In the genomic region with DNA sequence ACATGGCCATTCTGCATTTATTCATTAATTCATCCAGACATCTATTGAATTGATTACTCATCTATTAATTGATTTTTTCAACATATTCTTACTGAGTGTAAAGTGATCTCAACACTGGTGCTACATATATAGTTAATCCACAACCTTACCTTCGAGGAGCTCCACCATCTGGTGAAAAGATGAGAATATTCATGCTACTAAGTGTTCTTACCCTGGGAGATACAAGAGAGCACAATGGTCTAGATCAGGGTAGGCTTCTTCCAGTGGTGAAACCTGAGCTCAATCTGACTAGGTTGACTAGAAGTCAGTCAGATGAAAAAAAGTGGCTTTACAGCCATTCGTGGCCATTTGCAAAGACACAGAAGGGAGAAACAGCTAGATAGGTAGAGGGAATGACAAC, we compare ENCODE assay signal across 24 cellular contexts.
A peak's percentile ranks its signal among the peaks of the same experiment; 100 is the strongest.
DNase-seq lines count a peak whose midpoint lies in the region; ATAC-seq and TF ChIP-seq lines count a peak whose summit lies in the region.
"Had no signal": no experiment of that assay in that cellular context is flagged by ENCODE, and none has a peak within 500 bp of the region (broad histone marks: within the 10 kb centered on the region; RNA-seq: fewer than 3 reads in every experiment).

No MANE protein-coding gene starts in this region.

- H3K4me3 ChIP-seq in HCT116 (replicated peaks in 1 of 2; ENCODE audit: low read depth in 1 of 2, low read length in 2 of 2) (no peak overlapping the region), OCI-LY7 (ENCODE audit: low read depth, low read length, poor library complexity, severe bottlenecking) (no peak overlapping the region), coronary artery (no peak overlapping the region)
- H3K4me3 ChIP-seq: BLaER1 treated with 17β-estradiol and CSF1 and Interleukin-3, amounts not matched to agents 10 nM and 100 nM; body of pancreas; left lung; SJCRH30; thoracic aorta had no signal

- no peak overlapping the region for H3K27ac ChIP-seq in HCT116 (ENCODE audit: low read depth, low read length)
- no peak overlapping the region for H3K27ac ChIP-seq in OCI-LY7 (ENCODE audit: low read depth, low read length, poor library complexity, severe bottlenecking)
- H3K27ac ChIP-seq in coronary artery, result no peak overlapping the region
- H3K27ac ChIP-seq: BLaER1 treated with 17β-estradiol and CSF1 and Interleukin-3, amounts not matched to agents 10 nM and 100 nM; body of pancreas; left lung; SJCRH30; thoracic aorta had no signal

- H3K4me2 ChIP-seq in HCT116 (ENCODE audit: low read length), result no peak overlapping the region
- no peak overlapping the region for H3K4me2 ChIP-seq in OCI-LY7 (ENCODE audit: low read length)
- H3K4me2 ChIP-seq: BLaER1 treated with 17β-estradiol and CSF1 and Interleukin-3, amounts not matched to agents 10 nM and 100 nM had no signal

- H3K9me3 ChIP-seq in HCT116 (ENCODE audit: control insufficient read depth in 1 of 2, insufficient read depth in 1 of 2, low read depth in 1 of 2, low read length in 2 of 2), result no peaks in the 10 kb centered on the region
- H3K9me3 ChIP-seq in OCI-LY7 (ENCODE audit: low read length), result no peaks in the 10 kb centered on the region
- H3K9me3 ChIP-seq: BLaER1 treated with 17β-estradiol and CSF1 and Interleukin-3, amounts not matched to agents 10 nM and 100 nM; body of pancreas; SJCRH30; thoracic aorta had no signal

- ATAC-seq in HCT116 (peak; percentile 72), HG02885 (IDR thresholded peaks at IDR 0.05; ENCODE audit: poor library complexity, unreplicated experiment) (no peak)
- ATAC-seq: body of pancreas; left lung; right cardiac atrium; stimulated activated effector memory CD8-positive, alpha-beta T cell treated with anti-CD3 and anti-CD28 coated beads, Interleukin-12 subunit alpha, Interleukin-12 subunit beta, amount 100 ng/mL, for 72 hours had no signal

- CTCF ChIA-PET in HCT116 (lab: Charles Lee), result interaction anchor here (0.7 to 1.3 kb wide), 2 partner anchors 15 to 22 kb away, joined by 3 to 6 read pairs; no protein-coding TSS in a partner anchor
- CTCF ChIA-PET in OCI-LY7 (lab: Charles Lee; ENCODE audit: unreplicated experiment), result no interaction called here

- POLR2A ChIA-PET in HCT116 (lab: Charles Lee) (no interaction called here), OCI-LY7 (lab: Charles Lee) (no interaction called here)

- H4K20me1 ChIP-seq in HCT116 (ENCODE audit: insufficient read depth), result no peaks in the 10 kb centered on the region
- H4K20me1 ChIP-seq in OCI-LY7 (ENCODE audit: insufficient read depth, low read length), result no peaks in the 10 kb centered on the region
- H4K20me1 ChIP-seq: BLaER1 treated with 17β-estradiol and CSF1 and Interleukin-3, amounts not matched to agents 10 nM and 100 nM had no signal

- RAD21 ChIA-PET in HCT116 (lab: Charles Lee; ENCODE audit: low non-redundant PET in 1 of 2, low total read pairs in 2 of 2, uncharacterized antibody in 2 of 2, unreplicated experiment in 2 of 2), result no interaction called here

- TF ChIP-seq CTCF in HCT116 (IDR thresholded peaks at IDR 0.05 in 2 of 3, conservative IDR thresholded peaks at IDR 0.05 in 1 of 3; ENCODE audit: borderline replicate concordance in 1 of 3, insufficient read depth in 1 of 3, low read depth in 2 of 3, low read length in 2 of 3) (peak in 2 of 3 experiments; percentile 22 to 30; a peak in 3 of 6 replicates), OCI-LY7 (conservative IDR thresholded peaks at IDR 0.05; ENCODE audit: low read length) (peak; percentile 36; the same call in 1 of the 2 replicates), coronary artery (IDR thresholded peaks at IDR 0.05) (no peak)

- peak; percentile 23 for DNase-seq in DMS 273 (lab: John Stamatoyannopoulos, UW; ENCODE audit: unreplicated experiment)
- no peak for DNase-seq in DMS 273 treated with DMSO at 0.1 percent for 48 hours (lab: John Stamatoyannopoulos, UW)
- DNase-seq in HCT116 (ENCODE audit: low read depth, low spot score), result peak; percentile 13
- DNase-seq in OCI-LY7 (ENCODE audit: low spot score), result no peak
- DNase-seq in iPS DF 19.7 (ENCODE audit: low read depth, low spot score), result peak; percentile 30
- no peak for DNase-seq in coronary artery (ENCODE audit: low spot score)
- DNase-seq in SK-N-DZ (ENCODE audit: low spot score), result no peak
- DNase-seq: 8988T; activated B cell treated with CpG ODN at 0.5 μM for 24 hours; activated CD8-positive, alpha-beta memory T cell treated with anti-CD3 and anti-CD28 coated beads for 24 hours; activated naive CD8-positive, alpha-beta T cell treated with anti-CD3 and anti-CD28 coated beads, Interleukin-2, amount 10 ng/mL, durations not matched to agents 7 days and 5 days; body of pancreas; foreskin melanocyte; GOT3; left lung; NCI-H1417 treated with DMSO at 0.1 percent for 48 hours; occipital lobe; right cardiac atrium; SJCRH30; T-helper 2 cell had no signal

- H3K36me3 ChIP-seq in HCT116 (ENCODE audit: control insufficient read depth in 1 of 2, insufficient read depth in 2 of 2, low read length in 2 of 2), result no peaks in the 10 kb centered on the region
- no peaks in the 10 kb centered on the region for H3K36me3 ChIP-seq in OCI-LY7 (ENCODE audit: insufficient read depth, low read length)
- H3K36me3 ChIP-seq: BLaER1 treated with 17β-estradiol and CSF1 and Interleukin-3, amounts not matched to agents 10 nM and 100 nM; left lung; SJCRH30; thoracic aorta had no signal

- H3K79me2 ChIP-seq in HCT116 (ENCODE audit: insufficient read depth, low read length) (no peaks in the 10 kb centered on the region), OCI-LY7 (ENCODE audit: insufficient read depth, low read depth, low read length) (no peaks in the 10 kb centered on the region)

- BruUV-seq in HCT116 (replicated peaks; lab: Mats Ljungman, UMichigan) (no TSS peak), OCI-LY7 (replicated peaks; lab: Mats Ljungman, UMichigan) (no TSS peak)

- no peak for TF ChIP-seq POLR2A in HCT116 (IDR thresholded peaks at IDR 0.05; ENCODE audit: borderline replicate concordance, extremely low read depth, insufficient read depth, insufficient read length)

- peak; percentile 26; the same call in 1 of the 2 replicates for TF ChIP-seq RAD21 in HCT116 (IDR thresholded peaks at IDR 0.05; ENCODE audit: low read depth)

- no peaks in the 10 kb centered on the region for H3K27me3 ChIP-seq in HCT116 (ENCODE audit: insufficient read depth, low read length)
- H3K27me3 ChIP-seq: BLaER1 treated with 17β-estradiol and CSF1 and Interleukin-3, amounts not matched to agents 10 nM and 100 nM; body of pancreas; left lung; SJCRH30 had no signal

- intact Hi-C loops in HCT116 (cut with micrococcal nuclease), result no loop called here
- intact Hi-C loops in OCI-LY7 (cut with micrococcal nuclease; ENCODE audit: unreplicated experiment), result no loop called here

- H3K4me1 ChIP-seq in HCT116 (ENCODE audit: control insufficient read depth in 1 of 2, insufficient read depth in 2 of 2, low read length in 2 of 2), result no peaks in the 10 kb centered on the region
- no peaks in the 10 kb centered on the region for H3K4me1 ChIP-seq in OCI-LY7 (ENCODE audit: insufficient read depth, low read length, poor library complexity, severe bottlenecking)
- H3K4me1 ChIP-seq: body of pancreas, left lung, SJCRH30 had no signal

- H3K9me2 ChIP-seq in HCT116 (ENCODE audit: insufficient read depth), result no peaks in the 10 kb centered on the region
- no peaks in the 10 kb centered on the region for H3K9me2 ChIP-seq in OCI-LY7 (ENCODE audit: insufficient read depth, low read length)

- no peak overlapping the region for H2AFZ ChIP-seq in HCT116 (ENCODE audit: low read depth, low read length, poor library complexity, severe bottlenecking)
- no peak overlapping the region for H2AFZ ChIP-seq in OCI-LY7 (ENCODE audit: low read length)

- H3K9ac ChIP-seq in HCT116 (ENCODE audit: low read length), result no peak overlapping the region
- H3K9ac ChIP-seq: BLaER1 treated with 17β-estradiol and CSF1 and Interleukin-3, amounts not matched to agents 10 nM and 100 nM had no signal

TF ChIP-seq in HCT116, 20 proteins besides CTCF, POLR2A, EP300 and RAD21 (continues in another document):
- TF ChIP-seq, protein P1, sequence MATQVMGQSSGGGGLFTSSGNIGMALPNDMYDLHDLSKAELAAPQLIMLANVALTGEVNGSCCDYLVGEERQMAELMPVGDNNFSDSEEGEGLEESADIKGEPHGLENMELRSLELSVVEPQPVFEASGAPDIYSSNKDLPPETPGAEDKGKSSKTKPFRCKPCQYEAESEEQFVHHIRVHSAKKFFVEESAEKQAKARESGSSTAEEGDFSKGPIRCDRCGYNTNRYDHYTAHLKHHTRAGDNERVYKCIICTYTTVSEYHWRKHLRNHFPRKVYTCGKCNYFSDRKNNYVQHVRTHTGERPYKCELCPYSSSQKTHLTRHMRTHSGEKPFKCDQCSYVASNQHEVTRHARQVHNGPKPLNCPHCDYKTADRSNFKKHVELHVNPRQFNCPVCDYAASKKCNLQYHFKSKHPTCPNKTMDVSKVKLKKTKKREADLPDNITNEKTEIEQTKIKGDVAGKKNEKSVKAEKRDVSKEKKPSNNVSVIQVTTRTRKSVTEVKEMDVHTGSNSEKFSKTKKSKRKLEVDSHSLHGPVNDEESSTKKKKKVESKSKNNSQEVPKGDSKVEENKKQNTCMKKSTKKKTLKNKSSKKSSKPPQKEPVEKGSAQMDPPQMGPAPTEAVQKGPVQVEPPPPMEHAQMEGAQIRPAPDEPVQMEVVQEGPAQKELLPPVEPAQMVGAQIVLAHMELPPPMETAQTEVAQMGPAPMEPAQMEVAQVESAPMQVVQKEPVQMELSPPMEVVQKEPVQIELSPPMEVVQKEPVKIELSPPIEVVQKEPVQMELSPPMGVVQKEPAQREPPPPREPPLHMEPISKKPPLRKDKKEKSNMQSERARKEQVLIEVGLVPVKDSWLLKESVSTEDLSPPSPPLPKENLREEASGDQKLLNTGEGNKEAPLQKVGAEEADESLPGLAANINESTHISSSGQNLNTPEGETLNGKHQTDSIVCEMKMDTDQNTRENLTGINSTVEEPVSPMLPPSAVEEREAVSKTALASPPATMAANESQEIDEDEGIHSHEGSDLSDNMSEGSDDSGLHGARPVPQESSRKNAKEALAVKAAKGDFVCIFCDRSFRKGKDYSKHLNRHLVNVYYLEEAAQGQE (IDR thresholded peaks at IDR 0.05; ENCODE audit: low read depth), result no peak
- TF ChIP-seq, protein P2, sequence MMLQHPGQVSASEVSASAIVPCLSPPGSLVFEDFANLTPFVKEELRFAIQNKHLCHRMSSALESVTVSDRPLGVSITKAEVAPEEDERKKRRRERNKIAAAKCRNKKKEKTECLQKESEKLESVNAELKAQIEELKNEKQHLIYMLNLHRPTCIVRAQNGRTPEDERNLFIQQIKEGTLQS (IDR thresholded peaks at IDR 0.05), result no peak
- TF ChIP-seq, protein P3, sequence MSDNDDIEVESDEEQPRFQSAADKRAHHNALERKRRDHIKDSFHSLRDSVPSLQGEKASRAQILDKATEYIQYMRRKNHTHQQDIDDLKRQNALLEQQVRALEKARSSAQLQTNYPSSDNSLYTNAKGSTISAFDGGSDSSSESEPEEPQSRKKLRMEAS (IDR thresholded peaks at IDR 0.05), result no peak

Comparison
In these comparisons a context has a peak if more than half of its experiments do, and no peak if none do; other contexts are left out.
1. DNase-seq: peak in DMS 273 (single experiment), HCT116 (single experiment) and iPS DF 19.7 (single experiment); none in DMS 273 treated with DMSO at 0.1 percent for 48 hours (single experiment), OCI-LY7 (single experiment), coronary artery (single experiment) and SK-N-DZ (single experiment).